11 cellular contexts compared by ENCODE assay signal in the genomic region with DNA sequence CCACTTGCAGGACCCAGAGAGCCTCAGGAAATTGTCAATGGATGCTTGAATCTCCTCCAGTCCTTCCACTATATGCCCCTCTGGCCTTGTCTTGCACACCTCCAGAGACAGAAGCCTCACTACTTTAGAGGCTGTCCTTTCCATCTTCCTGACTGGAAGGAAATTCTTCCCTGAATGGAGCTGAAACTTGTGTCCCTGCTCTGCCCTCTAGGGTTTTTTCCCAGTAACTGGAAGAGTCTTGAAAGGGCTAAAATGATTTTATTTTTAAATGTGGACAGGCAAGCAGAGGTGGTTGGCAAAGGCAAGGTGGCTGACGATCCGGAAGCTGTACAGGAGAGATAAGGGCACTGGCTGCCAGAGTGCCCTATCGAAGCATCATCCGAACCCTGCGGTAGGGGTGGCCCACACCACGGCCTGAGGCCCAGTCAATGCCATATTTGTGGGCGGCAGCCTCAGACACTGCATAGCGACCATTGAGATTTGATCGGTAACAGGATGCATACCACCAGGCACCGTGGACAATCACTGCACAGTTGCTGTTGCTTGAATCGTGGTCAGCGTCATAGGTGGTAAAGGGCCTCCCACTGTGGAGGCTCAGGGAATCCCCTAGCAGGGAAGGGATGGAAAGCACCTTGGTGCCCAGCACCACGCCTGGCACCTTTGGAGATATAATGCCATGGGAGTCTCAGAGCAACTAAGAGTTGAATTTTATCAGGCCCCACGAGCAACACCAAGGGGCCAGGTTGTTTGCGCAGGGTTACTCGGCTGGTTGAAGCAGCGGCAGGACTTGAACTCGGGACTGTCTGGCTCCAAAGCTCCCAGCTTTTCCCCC. TPM values are rescaled to one million over a fixed set of nuclear protein-coding genes. Genes with fewer than 3 reads are reported as not detected.
DNase-seq lines count a peak whose midpoint lies in the region; ATAC-seq and TF ChIP-seq lines count a peak whose summit lies in the region.
"Had no signal": no experiment of that assay in that cellular context is flagged by ENCODE, and none has a peak within 500 bp of the region (broad histone marks: within the 10 kb centered on the region; RNA-seq: fewer than 3 reads in every experiment).

No MANE protein-coding gene starts in this region.

- H3K9me3 ChIP-seq in heart right ventricle = no peaks in the 10 kb centered on the region

- H3K36me3 Mint-ChIP-seq in type B pancreatic cell = no peaks in the 10 kb centered on the region

- DNase-seq in heart right ventricle = no peak
- DNase-seq in cardiac septum (ENCODE audit: low spot score) = no peak
- DNase-seq in UCSD-AML1 (lab: John Stamatoyannopoulos, UW; ENCODE audit: unreplicated experiment) = peak; percentile 75
- no peak for DNase-seq in foreskin keratinocyte
- DNase-seq in type B pancreatic cell (ENCODE audit: extremely low spot score, unreplicated experiment) = no peak
- no peak for DNase-seq in DMS153 treated with DMSO at 0.1 percent for 48 hours (lab: John Stamatoyannopoulos, UW; ENCODE audit: unreplicated experiment)
- no peak for DNase-seq in HEK293T (ENCODE audit: extremely low spot score)
- no peak for DNase-seq in NCI-H1417 (lab: John Stamatoyannopoulos, UW)
- DNase-seq: NCI-H345 had no signal

- ATAC-seq in heart right ventricle (no peak), foreskin keratinocyte (no peak)

- no peaks in the 10 kb centered on the region for H3K9me3 Mint-ChIP-seq in type B pancreatic cell
- H3K9me3 Mint-ChIP-seq: central memory CD8-positive, alpha-beta T cell had no signal

- H3K4me3 ChIP-seq in heart right ventricle = no peak overlapping the region

- no peak overlapping the region for H3K27ac Mint-ChIP-seq in type B pancreatic cell

- H3K4me1 ChIP-seq in heart right ventricle = peaks cover 24 to 53% (median 39%) of the 10 kb centered on the region in 9 donors
- H3K4me1 ChIP-seq in foreskin keratinocyte = no peaks in the 10 kb centered on the region

- CTCF ChIA-PET in HEK293T (lab: Yijun Ruan, JAX) = interaction anchor here (0.6 to 3.8 kb wide), 4 partner anchors 12 to 84 kb away, joined by 3 to 25 read pairs (median 4); no protein-coding TSS in a partner anchor

- peaks cover 0 to 9% (median 2%) of the 10 kb centered on the region in 9 donors for H3K36me3 ChIP-seq in heart right ventricle

- TF ChIP-seq CTCF in heart right ventricle (IDR thresholded peaks at IDR 0.05) = peak in 5 of 9 donors; percentile 11 to 28 (median 22)
- peak; percentile 55 for TF ChIP-seq CTCF in foreskin keratinocyte (conservative IDR thresholded peaks at IDR 0.05)
- TF ChIP-seq CTCF in type B pancreatic cell (conservative IDR thresholded peaks at IDR 0.05) = peak; percentile 27

- no peaks in the 10 kb centered on the region for H3K27me3 Mint-ChIP-seq in type B pancreatic cell
- H3K27me3 Mint-ChIP-seq: central memory CD8-positive, alpha-beta T cell had no signal

- intact Hi-C loops in heart right ventricle (cut with DNase I) (loop anchor here in 2 of 10 donors (5.0 kb wide), 1 partner anchor 47 kb away; a partner anchor contains a TSS), cardiac septum (cut with DNase I) (loop anchor here (5.0 kb wide), 1 partner anchor 47 kb away; a partner anchor contains a TSS)

- H3K27ac ChIP-seq in heart right ventricle = peak overlapping the region in 9 of 10 donors; percentile 2 to 99 (median 46)
- no peak overlapping the region for H3K27ac ChIP-seq in foreskin keratinocyte

- POLR2A ChIA-PET in HEK293T (lab: Yijun Ruan, JAX) = no interaction called here

- H3K4me1 Mint-ChIP-seq in type B pancreatic cell (ENCODE audit: unreplicated experiment) = peaks cover 27% of the 10 kb centered on the region

- 71 to 78% methylated on average over 18 of the region's 18 CpGs for WGBS in heart right ventricle, 2 donors

- no peaks in the 10 kb centered on the region for H3K27me3 ChIP-seq in heart right ventricle
- H3K27me3 ChIP-seq in foreskin keratinocyte = no peaks in the 10 kb centered on the region

- peak overlapping the region; percentile 67 for H3K4me3 Mint-ChIP-seq in type B pancreatic cell
- H3K4me3 Mint-ChIP-seq: central memory CD8-positive, alpha-beta T cell had no signal

TF ChIP-seq in HEK293T, 16 proteins besides CTCF, POLR2A, EP300 and RAD21:
- no peak for TF ChIP-seq TARDBP (IDR thresholded peaks at IDR 0.05)
- no peak for TF ChIP-seq FOXK2 (IDR thresholded peaks at IDR 0.05)
- no peak for TF ChIP-seq ZNF384 (IDR thresholded peaks at IDR 0.05)

RNA-seq across cellular contexts. Expression of a gene that starts 2.3 kb away (rescaled TPM):
- total RNA-seq in heart right ventricle = 10 to 100 TPM; 18.6 to 71.1 (median 27.1) TPM
- polyA plus RNA-seq in heart right ventricle = 100 to 1,000 TPM in 1 of 2 donors, 10 to 100 TPM in 1; 58.5 to 179 TPM
- total RNA-seq in cardiac septum = 53.1 TPM
- 43.3 and 44.7 TPM in 2 replicates for total RNA-seq in foreskin keratinocyte
- polyA plus RNA-seq in foreskin keratinocyte = 41.0 and 44.0 TPM in 2 replicates
- total RNA-seq in type B pancreatic cell (ENCODE audit: low replicate concordance) = 15.6 and 39.9 TPM in 2 replicates

RNA-seq across cellular contexts. Expression of a gene that starts 5.5 kb away (rescaled TPM):
- 100 to 1,000 TPM in 1 of 10 donors, 10 to 100 TPM in 3, 1 to 10 TPM in 6; 1.6 to 161 (median 4.2) TPM for total RNA-seq in heart right ventricle
- polyA plus RNA-seq in heart right ventricle = 100 to 1,000 TPM; 124 to 210 TPM
- total RNA-seq in cardiac septum = 32.2 TPM
- not detected in 2 replicates for total RNA-seq in foreskin keratinocyte
- polyA plus RNA-seq in foreskin keratinocyte = 0.11 and 0.12 TPM in 2 replicates
- not detected in 2 replicates for total RNA-seq in type B pancreatic cell (ENCODE audit: low replicate concordance)

RNA-seq across cellular contexts. Expression of a gene that starts 14.0 kb away (rescaled TPM):
- total RNA-seq in heart right ventricle (not detected), cardiac septum (not detected), foreskin keratinocyte (1.7 and 2.7 TPM in 2 replicates), type B pancreatic cell (ENCODE audit: low replicate concordance) (0.41 and 0.76 TPM in 2 replicates)
- polyA plus RNA-seq in heart right ventricle (not detected), foreskin keratinocyte (3.2 and 4.5 TPM in 2 replicates)
- total RNA-seq: liver had no signal
- polyA plus RNA-seq: liver had no signal

RNA-seq across cellular contexts. Expression of a gene that starts 23.3 kb away (rescaled TPM):
- 1 to 10 TPM in 2 of 10 donors, under 1 TPM in 7, not detected in 1; 0.27 to 2.0 (median 0.42) TPM for total RNA-seq in heart right ventricle
- polyA plus RNA-seq in heart right ventricle = 1 to 10 TPM in 1 of 2 donors, under 1 TPM in 1; 0.29 to 3.4 TPM
- 2.3 TPM for total RNA-seq in cardiac septum
- total RNA-seq in foreskin keratinocyte = 1.9 and 2.4 TPM in 2 replicates
- 2.4 and 2.9 TPM in 2 replicates for polyA plus RNA-seq in foreskin keratinocyte
- 1.3 and 1.9 TPM in 2 replicates for total RNA-seq in type B pancreatic cell (ENCODE audit: low replicate concordance)

RNA-seq across cellular contexts. Expression of a gene that starts 27.3 kb away (rescaled TPM):
- total RNA-seq in heart right ventricle = 1 to 10 TPM in 2 of 10 donors, under 1 TPM in 8; 0.30 to 4.3 (median 0.68) TPM
- polyA plus RNA-seq in heart right ventricle = 1 to 10 TPM in 1 of 2 donors, under 1 TPM in 1; 0.46 to 2.5 TPM
- total RNA-seq in cardiac septum = 0.65 TPM
- 42.3 and 49.3 TPM in 2 replicates for total RNA-seq in foreskin keratinocyte
- polyA plus RNA-seq in foreskin keratinocyte = 49.6 and 62.4 TPM in 2 replicates
- total RNA-seq in type B pancreatic cell (ENCODE audit: low replicate concordance) = 37.2 and 105 TPM in 2 replicates
